In the genomic region with DNA sequence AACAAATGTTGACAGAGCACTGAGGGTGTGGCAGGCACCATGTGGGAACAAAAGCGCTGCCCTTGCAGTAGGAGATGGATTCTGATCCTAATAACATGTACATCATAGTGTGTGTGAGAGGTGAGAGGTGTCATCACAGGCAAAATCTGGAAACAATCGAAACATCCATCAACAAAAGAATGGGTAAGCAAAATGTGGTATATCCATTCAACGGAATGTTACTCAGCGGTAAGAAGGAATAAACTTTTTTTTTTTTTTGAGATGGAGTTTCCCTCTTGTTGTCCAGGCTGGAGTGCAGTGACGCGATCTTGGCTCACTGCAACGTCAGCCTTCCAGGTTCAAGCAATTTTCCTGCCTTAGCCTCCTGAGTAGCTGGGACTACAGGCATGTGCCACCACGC, we compare ENCODE assay signal across 8 cellular contexts.
"Had no signal": no experiment of that assay in that cellular context is flagged by ENCODE, and none has a peak within 500 bp of the region (broad histone marks: within the 10 kb centered on the region; RNA-seq: fewer than 3 reads in every experiment).

No MANE protein-coding gene starts in this region.

- H3K27ac ChIP-seq: HL-60 had no signal

- H3K4me2 ChIP-seq: GM23338 had no signal

- ATAC-seq: GM23338, HepG2, K562 had no signal

- DNase-seq: H9, HCEC 1CT, HFFc6, KG1 had no signal

- H2AFZ ChIP-seq: GM23338 had no signal

- H3K4me3 ChIP-seq: GM23338, K562 had no signal
